In genomic region chr6:47066418-47066817, GRCh38 we compare ENCODE assay signal across 29 cellular contexts. TPM values are rescaled to one million over a fixed set of nuclear protein-coding genes. Genes with fewer than 3 reads are reported as not detected.
"Had no signal": no experiment of that assay in that cellular context is flagged by ENCODE, and none has a peak within 500 bp of the region (broad histone marks: within the 10 kb centered on the region; RNA-seq: fewer than 3 reads in every experiment).

No MANE protein-coding gene starts in this region.

- H3K27me3 ChIP-seq: ascending aorta, body of pancreas, Peyer's patch had no signal

- H3K9me3 ChIP-seq: ascending aorta, body of pancreas, Peyer's patch had no signal

- H3K4me3 ChIP-seq: ascending aorta, body of pancreas, K562, Peyer's patch had no signal

- FAIRE-seq: K562 had no signal

- H3K4me1 ChIP-seq: ascending aorta, Peyer's patch had no signal

- H3K36me3 ChIP-seq: ascending aorta, Peyer's patch had no signal

- ATAC-seq: activated CD8-positive, alpha-beta memory T cell treated with anti-CD3 and anti-CD28 coated beads, Interleukin-2, amount 10 ng/mL, durations not matched to agents 7 days and 5 days; body of pancreas; K562; T-helper 17 cell had no signal

- DNase-seq: activated B cell treated with CpG ODN at 0.5 μM for 24 hours; activated CD4-positive, alpha-beta T cell treated with anti-CD3 and anti-CD28 coated beads for 1 hour; activated CD4-positive, alpha-beta T cell treated with anti-CD3 and anti-CD28 coated beads, Interleukin-2, amount 10 ng/mL, durations not matched to agents 24 days and 14 days; activated CD4-positive, alpha-beta T cell treated with anti-CD3 and anti-CD28 coated beads, Interleukin-2, amount 50 U/mL, for 48 hours; activated CD8-positive, alpha-beta memory T cell treated with anti-CD3 and anti-CD28 coated beads, Interleukin-2, amount 10 ng/mL, durations not matched to agents 7 days and 5 days; activated effector memory CD4-positive, alpha-beta T cell treated with Interleukin-2 at 50 U/mL for 16 hours; activated naive CD4-positive, alpha-beta T cell; activated T-cell treated with anti-CD3 and anti-CD28 coated beads, Interleukin-2, amount 50 U/mL, for 24 hours; body of pancreas; Kasumi-1; MV-4-11; NCI-H1092 treated with DMSO at 0.1 percent for 48 hours; NCI-H1417 treated with DMSO at 0.1 percent for 48 hours; NCI-H1694; NCI-H2029; NCI-H2107; NCI-H345; NCI-H510A; NCI-H526 treated with DMSO at 0.1 percent for 48 hours; NK-92 treated with Interleukin-12 subunit alpha and Interleukin-12 subunit beta, amount 100 ng/mL, for 24 hours; OCI-M1; Peyer's patch; SHP77 treated with DMSO at 0.1 percent for 48 hours; T-helper 17 cell; T-helper 9 cell had no signal

- H3K27ac ChIP-seq: ascending aorta, body of pancreas, Peyer's patch had no signal

RNA-seq across cellular contexts. Expression of gene ADGRF1, which starts 24.3 kb away (rescaled TPM):
- total RNA-seq: activated B cell treated with CpG ODN at 0.5 μM for 24 hours; activated CD4-positive, alpha-beta T cell treated with anti-CD3 and anti-CD28 coated beads, Interleukin-2, amount 10 ng/mL, durations not matched to agents 24 days and 14 days; activated CD8-positive, alpha-beta memory T cell treated with anti-CD3 and anti-CD28 coated beads, Interleukin-2, amount 10 ng/mL, durations not matched to agents 7 days and 5 days; activated T-helper 1 cell treated with anti-CD3 and anti-CD28 coated beads, Interleukin-12 subunit alpha, Interleukin-12 subunit beta, Interleukin-2, Interleukin-4 antibody, amounts not matched to agents 30 ng/mL and 10 ng/mL and 1 ng/mL, durations not matched to agents 14 hours and 24 hours and 36 hours; ascending aorta; K562; SK-MEL-5; T-helper 17 cell had no signal
- polyA plus RNA-seq: K562 had no signal
